ENCODE assay signal across 8 cellular contexts in the genomic region with DNA sequence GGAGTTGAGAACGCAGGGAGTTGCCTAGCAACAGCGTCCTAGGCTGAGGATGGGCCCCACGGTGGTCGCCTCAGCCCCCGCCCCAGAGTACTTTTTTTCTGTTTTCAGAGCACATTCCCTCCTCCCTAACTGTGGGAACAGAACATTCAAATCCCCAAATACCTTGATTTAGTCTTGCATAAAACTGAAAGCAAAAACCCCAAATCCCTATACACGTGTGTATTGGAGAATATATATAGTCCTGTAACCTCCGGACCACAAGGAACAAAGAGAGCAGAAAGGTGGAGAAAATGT. TPM values are rescaled to one million over a fixed set of nuclear protein-coding genes. Genes with fewer than 3 reads are reported as not detected.
DNase-seq lines count a peak whose midpoint lies in the region; ATAC-seq and TF ChIP-seq lines count a peak whose summit lies in the region.

No MANE protein-coding gene starts in this region.

- intact Hi-C loops in natural killer cell (cut with micrococcal nuclease) = loop anchor here (1.0 kb wide), 1 partner anchor 299 kb away; a partner anchor contains a TSS

- H3K4me2 ChIP-seq in KMS-11 = peak overlapping the region; percentile 72

- no peaks in the 10 kb centered on the region for H3K27me3 ChIP-seq in BE2C
- H3K27me3 ChIP-seq in KMS-11 (ENCODE audit: insufficient read depth, low read depth) = no peaks in the 10 kb centered on the region; the same call in 1 of the 2 replicates

- H3K4me1 ChIP-seq in BE2C (no peaks in the 10 kb centered on the region; the same call in none of the 2 replicates), KMS-11 (ENCODE audit: low read depth, poor library complexity, severe bottlenecking) (peaks cover 20% of the 10 kb centered on the region)

- no peaks in the 10 kb centered on the region for H3K36me3 Mint-ChIP-seq in natural killer cell

- peak overlapping the region; percentile 63 for H2AFZ ChIP-seq in KMS-11 (ENCODE audit: low read depth)

- no peaks in the 10 kb centered on the region for H3K9me3 Mint-ChIP-seq in natural killer cell

- peaks cover 46 to 47% of the 10 kb centered on the region in 2 donors for H3K4me1 Mint-ChIP-seq in natural killer cell

- peaks cover 27% of the 10 kb centered on the region; the same call in 1 of the 2 replicates for H4K20me1 ChIP-seq in KMS-11 (ENCODE audit: insufficient read depth)

- DNase-seq in BE2C (no peak), choroid plexus epithelial cell (ENCODE audit: low read depth) (no peak), natural killer cell (no peak), midbrain (lab: John Stamatoyannopoulos, UW) (no peak), NCI-H187 treated with DMSO at 0.1 percent for 48 hours (lab: John Stamatoyannopoulos, UW) (no peak)

- H3K4me3 Mint-ChIP-seq in natural killer cell = peak overlapping the region; percentile 90

- peak overlapping the region; percentile 79 for H3K4me3 ChIP-seq in BE2C (ENCODE audit: low read depth, low read length)
- H3K4me3 ChIP-seq in KMS-11 (IDR thresholded peaks at IDR 0.05; ENCODE audit: insufficient read depth, low read depth, low read length) = no peak overlapping the region
- H3K4me3 ChIP-seq in choroid plexus epithelial cell (ENCODE audit: low read depth, low read length) = peak overlapping the region; percentile 90

- no peaks in the 10 kb centered on the region for H3K27me3 Mint-ChIP-seq in natural killer cell (ENCODE audit: low read depth in 2 of 2)

- TF ChIP-seq CTCF in BE2C (IDR thresholded peaks at IDR 0.05; ENCODE audit: low read depth, low read length) = no peak
- TF ChIP-seq CTCF in KMS-11 (conservative IDR thresholded peaks at IDR 0.05; ENCODE audit: low read depth, low read length) = no peak
- no peak for TF ChIP-seq CTCF in choroid plexus epithelial cell (conservative IDR thresholded peaks at IDR 0.05; ENCODE audit: low read depth, low read length)
- TF ChIP-seq CTCF in natural killer cell (IDR thresholded peaks at IDR 0.05) = no peak

- ATAC-seq in natural killer cell = no peak
- no peak for ATAC-seq in GM19351 (IDR thresholded peaks at IDR 0.05; ENCODE audit: unreplicated experiment)
- ATAC-seq in esophagus mucosa = no peak

- peak overlapping the region; percentile 93 to 94 for H3K27ac Mint-ChIP-seq in natural killer cell

- H3K79me2 ChIP-seq in KMS-11 (ENCODE audit: insufficient read depth, low read depth) = peaks cover 43% of the 10 kb centered on the region

- H3K9me3 ChIP-seq in BE2C = no peaks in the 10 kb centered on the region

- peak overlapping the region; percentile 92 for H3K27ac ChIP-seq in KMS-11

- H3K36me3 ChIP-seq in BE2C = no peaks in the 10 kb centered on the region
- no peaks in the 10 kb centered on the region for H3K36me3 ChIP-seq in KMS-11 (ENCODE audit: insufficient read depth)

- peak overlapping the region; percentile 99 for H3K9ac ChIP-seq in KMS-11

RNA-seq across cellular contexts. Expression of a gene that starts 0.3 kb away (rescaled TPM):
- 37.4 TPM for polyA plus RNA-seq in BE2C (2012; ENCODE audit: insufficient read depth, insufficient read length, low read depth)
- total RNA-seq in natural killer cell (10 to 100 TPM in 2 of 3 donors, 1 to 10 TPM in 1; 8.8 to 18.4 (median 18.0) TPM), esophagus mucosa (14.3 TPM)

RNA-seq across cellular contexts. Expression of a gene that starts 28.1 kb away (rescaled TPM):
- polyA plus RNA-seq in BE2C (2012; ENCODE audit: insufficient read depth, insufficient read length, low read depth) = 0.39 TPM
- total RNA-seq in natural killer cell = 1 to 10 TPM; 7.1 to 9.1 (median 7.2) TPM
- total RNA-seq in esophagus mucosa = 7.4 TPM
